ENCODE assay signal across 1 cellular context in the genomic region with DNA sequence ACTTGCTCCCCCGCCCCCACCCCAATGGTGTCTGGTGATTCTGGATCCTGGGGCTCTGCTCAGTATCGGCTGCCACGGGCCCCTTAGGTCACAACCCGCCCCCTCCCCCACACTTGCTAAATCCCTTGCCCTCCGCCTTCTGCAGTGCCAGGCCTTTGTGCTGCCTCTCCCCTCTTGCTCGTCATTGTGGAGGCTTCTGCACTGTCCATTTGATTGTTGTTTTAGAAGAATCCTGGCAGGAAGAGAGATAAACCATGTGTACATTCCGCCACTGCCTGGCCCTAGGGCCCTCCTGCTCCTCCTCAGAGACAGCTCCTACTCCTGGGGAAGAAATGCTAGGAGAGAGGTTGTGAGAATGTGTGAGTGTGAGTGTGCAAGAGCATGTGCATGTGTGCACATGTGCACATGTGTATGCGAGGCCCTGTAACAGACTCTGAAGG.
TF ChIP-seq lines count a peak whose summit lies in the region.

No MANE protein-coding gene starts in this region.

TF ChIP-seq in HepG2, 621 proteins besides CTCF, POLR2A, EP300 and RAD21 (continues in another document):
- TF ChIP-seq U2AF1 (optimal IDR thresholded peaks at IDR 0.05; ENCODE audit: low read depth, low read length): no peak
- no peak for TF ChIP-seq ZNF839 (CRISPR knock-in tag; IDR thresholded peaks at IDR 0.05; ENCODE audit: borderline replicate concordance)
- 0 out of 2 replicates have a peak, but pooled peaks have one; percentile 2 for TF ChIP-seq ZSCAN25 (CRISPR knock-in tag; IDR thresholded peaks at IDR 0.05)
- TF ChIP-seq, protein P1, sequence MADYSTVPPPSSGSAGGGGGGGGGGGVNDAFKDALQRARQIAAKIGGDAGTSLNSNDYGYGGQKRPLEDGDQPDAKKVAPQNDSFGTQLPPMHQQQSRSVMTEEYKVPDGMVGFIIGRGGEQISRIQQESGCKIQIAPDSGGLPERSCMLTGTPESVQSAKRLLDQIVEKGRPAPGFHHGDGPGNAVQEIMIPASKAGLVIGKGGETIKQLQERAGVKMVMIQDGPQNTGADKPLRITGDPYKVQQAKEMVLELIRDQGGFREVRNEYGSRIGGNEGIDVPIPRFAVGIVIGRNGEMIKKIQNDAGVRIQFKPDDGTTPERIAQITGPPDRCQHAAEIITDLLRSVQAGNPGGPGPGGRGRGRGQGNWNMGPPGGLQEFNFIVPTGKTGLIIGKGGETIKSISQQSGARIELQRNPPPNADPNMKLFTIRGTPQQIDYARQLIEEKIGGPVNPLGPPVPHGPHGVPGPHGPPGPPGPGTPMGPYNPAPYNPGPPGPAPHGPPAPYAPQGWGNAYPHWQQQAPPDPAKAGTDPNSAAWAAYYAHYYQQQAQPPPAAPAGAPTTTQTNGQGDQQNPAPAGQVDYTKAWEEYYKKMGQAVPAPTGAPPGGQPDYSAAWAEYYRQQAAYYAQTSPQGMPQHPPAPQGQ (CRISPR knock-in tag; IDR thresholded peaks at IDR 0.05; ENCODE audit: borderline replicate concordance): no peak
- TF ChIP-seq NBN (conservative IDR thresholded peaks at IDR 0.05): no peak
- TF ChIP-seq PHF8 (CRISPR knock-in tag; IDR thresholded peaks at IDR 0.05): no peak
- TF ChIP-seq, protein P2, sequence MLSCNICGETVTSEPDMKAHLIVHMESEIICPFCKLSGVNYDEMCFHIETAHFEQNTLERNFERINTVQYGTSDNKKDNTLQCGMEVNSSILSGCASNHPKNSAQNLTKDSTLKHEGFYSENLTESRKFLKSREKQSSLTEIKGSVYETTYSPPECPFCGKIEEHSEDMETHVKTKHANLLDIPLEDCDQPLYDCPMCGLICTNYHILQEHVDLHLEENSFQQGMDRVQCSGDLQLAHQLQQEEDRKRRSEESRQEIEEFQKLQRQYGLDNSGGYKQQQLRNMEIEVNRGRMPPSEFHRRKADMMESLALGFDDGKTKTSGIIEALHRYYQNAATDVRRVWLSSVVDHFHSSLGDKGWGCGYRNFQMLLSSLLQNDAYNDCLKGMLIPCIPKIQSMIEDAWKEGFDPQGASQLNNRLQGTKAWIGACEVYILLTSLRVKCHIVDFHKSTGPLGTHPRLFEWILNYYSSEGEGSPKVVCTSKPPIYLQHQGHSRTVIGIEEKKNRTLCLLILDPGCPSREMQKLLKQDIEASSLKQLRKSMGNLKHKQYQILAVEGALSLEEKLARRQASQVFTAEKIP (CRISPR knock-in tag; IDR thresholded peaks at IDR 0.05; ENCODE audit: borderline replicate concordance): no peak
- TF ChIP-seq POLR2G (IDR thresholded peaks at IDR 0.05; ENCODE audit: low read depth, low read length): no peak
- TF ChIP-seq TFE3 (CRISPR knock-in tag; IDR thresholded peaks at IDR 0.05): no peak
- TF ChIP-seq ZNF121 (CRISPR knock-in tag; IDR thresholded peaks at IDR 0.05): no peak
- no peak for TF ChIP-seq NR3C1 (CRISPR knock-in tag; IDR thresholded peaks at IDR 0.05)
- no peak for TF ChIP-seq MEF2D (CRISPR knock-in tag; IDR thresholded peaks at IDR 0.05)
- no peak for TF ChIP-seq ZNF280D (CRISPR knock-in tag; IDR thresholded peaks at IDR 0.05)
- no peak for TF ChIP-seq TOPORS (CRISPR knock-in tag; IDR thresholded peaks at IDR 0.05)
- no peak for TF ChIP-seq TBX3 (IDR thresholded peaks at IDR 0.05; ENCODE audit: borderline replicate concordance)
- TF ChIP-seq ATRX (CRISPR knock-in tag; IDR thresholded peaks at IDR 0.05; ENCODE audit: borderline replicate concordance): no peak
- TF ChIP-seq ETV5 (CRISPR knock-in tag; IDR thresholded peaks at IDR 0.05; ENCODE audit: borderline replicate concordance): peak; percentile 46; the same call in 1 of the 2 replicates
- no peak for TF ChIP-seq HOXA9 (CRISPR knock-in tag; IDR thresholded peaks at IDR 0.05; ENCODE audit: borderline replicate concordance)
- no peak for TF ChIP-seq HNF1A (IDR thresholded peaks at IDR 0.05; ENCODE audit: low read depth)
- TF ChIP-seq HNF1A (CRISPR knock-in tag; IDR thresholded peaks at IDR 0.05; ENCODE audit: borderline replicate concordance): no peak
- no peak for TF ChIP-seq ZNF33B (CRISPR knock-in tag; IDR thresholded peaks at IDR 0.05)
- no peak for TF ChIP-seq NR2C2 (CRISPR knock-in tag; IDR thresholded peaks at IDR 0.05; ENCODE audit: borderline replicate concordance)
- TF ChIP-seq ZNF292 (CRISPR knock-in tag; IDR thresholded peaks at IDR 0.05; ENCODE audit: borderline replicate concordance, low read depth): no peak
- no peak for TF ChIP-seq MIXL1 (CRISPR knock-in tag; IDR thresholded peaks at IDR 0.05)
- 0 out of 2 replicates have a peak, but pooled peaks have one; percentile 22 for TF ChIP-seq PHF21A (CRISPR knock-in tag; IDR thresholded peaks at IDR 0.05)
- TF ChIP-seq HDAC1 (CRISPR knock-in tag; IDR thresholded peaks at IDR 0.05): no peak
- TF ChIP-seq SATB2 (CRISPR knock-in tag; IDR thresholded peaks at IDR 0.05): no peak
- no peak for TF ChIP-seq KLF11 (CRISPR knock-in tag; IDR thresholded peaks at IDR 0.05)
- no peak for TF ChIP-seq ZNF83 (CRISPR knock-in tag; IDR thresholded peaks at IDR 0.05; ENCODE audit: borderline replicate concordance)
- peak; percentile 24 for TF ChIP-seq NR2F6 (IDR thresholded peaks at IDR 0.05)
- no peak for TF ChIP-seq NR2F6 (CRISPR knock-in tag; IDR thresholded peaks at IDR 0.05)
- no peak for TF ChIP-seq MXD3 (CRISPR knock-in tag; IDR thresholded peaks at IDR 0.05)
- no peak for TF ChIP-seq ZBTB25 (CRISPR knock-in tag; IDR thresholded peaks at IDR 0.05)
- no peak for TF ChIP-seq E2F2 (CRISPR knock-in tag; IDR thresholded peaks at IDR 0.05; ENCODE audit: borderline replicate concordance)
- no peak for TF ChIP-seq ZNF230 (CRISPR knock-in tag; IDR thresholded peaks at IDR 0.05)
- TF ChIP-seq ZMYM3 (CRISPR knock-in tag; IDR thresholded peaks at IDR 0.05): no peak
- TF ChIP-seq ZNF788 (CRISPR knock-in tag; IDR thresholded peaks at IDR 0.05; ENCODE audit: borderline replicate concordance): no peak
- TF ChIP-seq, protein P3, sequence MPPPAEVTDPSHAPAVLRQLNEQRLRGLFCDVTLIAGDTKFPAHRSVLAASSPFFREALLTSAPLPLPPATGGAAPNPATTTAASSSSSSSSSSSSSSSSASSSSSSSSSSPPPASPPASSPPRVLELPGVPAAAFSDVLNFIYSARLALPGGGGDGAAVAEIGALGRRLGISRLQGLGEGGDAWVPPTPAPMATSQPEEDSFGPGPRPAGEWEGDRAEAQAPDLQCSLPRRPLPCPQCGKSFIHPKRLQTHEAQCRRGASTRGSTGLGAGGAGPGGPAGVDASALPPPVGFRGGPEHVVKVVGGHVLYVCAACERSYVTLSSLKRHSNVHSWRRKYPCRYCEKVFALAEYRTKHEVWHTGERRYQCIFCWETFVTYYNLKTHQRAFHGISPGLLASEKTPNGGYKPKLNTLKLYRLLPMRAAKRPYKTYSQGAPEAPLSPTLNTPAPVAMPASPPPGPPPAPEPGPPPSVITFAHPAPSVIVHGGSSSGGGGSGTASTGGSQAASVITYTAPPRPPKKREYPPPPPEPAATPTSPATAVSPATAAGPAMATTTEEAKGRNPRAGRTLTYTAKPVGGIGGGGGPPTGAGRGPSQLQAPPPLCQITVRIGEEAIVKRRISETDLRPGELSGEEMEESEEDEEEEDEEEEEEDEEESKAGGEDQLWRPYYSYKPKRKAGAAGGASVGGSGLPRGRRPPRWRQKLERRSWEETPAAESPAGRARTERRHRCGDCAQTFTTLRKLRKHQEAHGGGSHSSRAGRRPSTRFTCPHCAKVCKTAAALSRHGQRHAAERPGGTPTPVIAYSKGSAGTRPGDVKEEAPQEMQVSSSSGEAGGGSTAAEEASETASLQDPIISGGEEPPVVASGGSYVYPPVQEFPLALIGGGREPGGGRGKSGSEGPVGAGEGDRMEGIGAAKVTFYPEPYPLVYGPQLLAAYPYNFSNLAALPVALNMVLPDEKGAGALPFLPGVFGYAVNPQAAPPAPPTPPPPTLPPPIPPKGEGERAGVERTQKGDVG (CRISPR knock-in tag; IDR thresholded peaks at IDR 0.05; ENCODE audit: borderline replicate concordance): no peak
- TF ChIP-seq TBL1XR1 (IDR thresholded peaks at IDR 0.05; ENCODE audit: borderline replicate concordance, low read length, partially characterized antibody): no peak
- TF ChIP-seq SYNCRIP (IDR thresholded peaks at IDR 0.05; ENCODE audit: insufficient read depth, low read depth, low read length): no peak
- TF ChIP-seq NR1H2 (CRISPR knock-in tag; IDR thresholded peaks at IDR 0.05; ENCODE audit: borderline replicate concordance, low read depth): no peak; the same call in 1 of the 2 replicates
- no peak for TF ChIP-seq ZSCAN9 (CRISPR knock-in tag; IDR thresholded peaks at IDR 0.05; ENCODE audit: borderline replicate concordance)
- TF ChIP-seq, protein P4, sequence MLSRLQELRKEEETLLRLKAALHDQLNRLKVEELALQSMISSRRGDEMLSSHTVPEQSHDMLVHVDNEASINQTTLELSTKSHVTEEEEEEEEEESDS (CRISPR knock-in tag; IDR thresholded peaks at IDR 0.05; ENCODE audit: borderline replicate concordance): no peak
